In genomic region chr19:35641515-35642151, GRCh38 we compare ENCODE assay signal across 8 cellular contexts. TPM values are rescaled to one million over a fixed set of nuclear protein-coding genes. Genes with fewer than 3 reads are reported as not detected.
DNase-seq lines count a peak whose midpoint lies in the region; ATAC-seq, FAIRE-seq and TF ChIP-seq lines count a peak whose summit lies in the region.

TSS of gene ETV2 (plus strand) at chr19:35641745. CDS start at chr19:35642461, 716 bp downstream.

- H3K4me1 ChIP-seq in cardiac muscle cell (ENCODE audit: low read depth): peaks cover 6% of the 10 kb centered on the region
- peaks cover 0 to 31% of the 10 kb centered on the region in 2 donors for H3K4me1 ChIP-seq in right atrium auricular region
- H3K4me1 ChIP-seq in transverse colon: peaks cover 8 to 28% (median 20%) of the 10 kb centered on the region in 4 donors

- H3K4me3 ChIP-seq in cardiac muscle cell: no peak within 1 kb of the TSS
- H3K4me3 ChIP-seq in right atrium auricular region: peak within 1 kb of the TSS in 1 of 2 donors; percentile 9
- peak within 1 kb of the TSS; percentile 24 for H3K4me3 ChIP-seq in iPS-18c (ENCODE audit: insufficient read depth, low read depth, low read length)
- H3K4me3 ChIP-seq in transverse colon: no peak within 1 kb of the TSS

- no peak for TF ChIP-seq EP300 in transverse colon (IDR thresholded peaks at IDR 0.05; ENCODE audit: low read depth)

- no peak for ATAC-seq in activated T-cell treated with anti-CD3 and anti-CD28 coated beads, Interleukin-2, amount 50 U/mL, for 4 hours
- ATAC-seq in GM19467 (IDR thresholded peaks at IDR 0.05; ENCODE audit: unreplicated experiment): no peak
- ATAC-seq in HG02870 (IDR thresholded peaks at IDR 0.05; ENCODE audit: unreplicated experiment): no peak

- no peaks in the 10 kb centered on the region for H3K9me3 ChIP-seq in cardiac muscle cell (ENCODE audit: low read depth)
- H3K9me3 ChIP-seq in right atrium auricular region: no peaks in the 10 kb centered on the region
- no peaks in the 10 kb centered on the region for H3K9me3 ChIP-seq in iPS-18c (ENCODE audit: control insufficient read depth, insufficient read depth, low read length)
- no peaks in the 10 kb centered on the region for H3K9me3 ChIP-seq in transverse colon

- peaks cover 23% of the 10 kb centered on the region for H3K4me1 Mint-ChIP-seq in activated T-cell treated with anti-CD3 and anti-CD28 coated beads, Interleukin-2, amount 50 U/mL, for 4 hours (ENCODE audit: low read depth)

- H3K9me3 Mint-ChIP-seq in activated T-cell treated with anti-CD3 and anti-CD28 coated beads, Interleukin-2, amount 50 U/mL, for 4 hours: no peaks in the 10 kb centered on the region

- intact Hi-C loops in transverse colon (cut with DNase I; ENCODE audit: low total_unique reads): no loop called here

- TF ChIP-seq POLR2A in transverse colon (IDR thresholded peaks at IDR 0.05): no peak

- no peaks in the 10 kb centered on the region for H3K27me3 Mint-ChIP-seq in activated T-cell treated with anti-CD3 and anti-CD28 coated beads, Interleukin-2, amount 50 U/mL, for 4 hours (ENCODE audit: low read depth)

- in situ Hi-C loops in transverse colon (cut with MboI; ENCODE audit: low pct_ligation_motif_present in 1 of 4, low pct_unique_long_range_greater_than_20kb in 1 of 4, low sequenced_read_pairs in 3 of 4): no loop called here

- peak within 1 kb of the TSS; percentile 38 for H3K4me3 Mint-ChIP-seq in activated T-cell treated with anti-CD3 and anti-CD28 coated beads, Interleukin-2, amount 50 U/mL, for 4 hours

- FAIRE-seq in D721Med (lab: Jason Lieb, UNC): no peak

- H3K36me3 Mint-ChIP-seq in activated T-cell treated with anti-CD3 and anti-CD28 coated beads, Interleukin-2, amount 50 U/mL, for 4 hours (ENCODE audit: insufficient read depth): peaks cover 9% of the 10 kb centered on the region

- TF ChIP-seq CTCF in cardiac muscle cell (IDR thresholded peaks at IDR 0.05; ENCODE audit: low read depth, low read length) (no peak), right atrium auricular region (IDR thresholded peaks at IDR 0.05) (no peak), transverse colon (IDR thresholded peaks at IDR 0.05) (no peak), D721Med (IDR thresholded peaks at IDR 0.05; ENCODE audit: insufficient read depth, missing control alignments) (no peak)

- H3K27me3 ChIP-seq in cardiac muscle cell (no peaks in the 10 kb centered on the region), right atrium auricular region (no peaks in the 10 kb centered on the region), transverse colon (no peaks in the 10 kb centered on the region)

- 27% methylated on average over 19 of the region's 28 CpGs; no CpG with 5 or more reads in 1 of the 2 donors for WGBS in transverse colon (ENCODE audit: low coverage in 1 of 2), 2 donors

- H3K36me3 ChIP-seq in cardiac muscle cell (peaks cover 13% of the 10 kb centered on the region), right atrium auricular region (peaks cover 18% of the 10 kb centered on the region), transverse colon (peaks cover 0 to 15% (median 5%) of the 10 kb centered on the region in 4 donors)

- H3K27ac ChIP-seq in cardiac muscle cell (peak within 1 kb of the TSS; percentile 31), right atrium auricular region (no peak within 1 kb of the TSS), transverse colon (no peak within 1 kb of the TSS)

- DNase-seq in cardiac muscle cell (ENCODE audit: low read depth in 1 of 2, low spot score in 1 of 2) (peak; percentile 24 to 77), right atrium auricular region (ENCODE audit: low spot score) (no peak), transverse colon (peak; percentile 34), D721Med (ENCODE audit: insufficient read length, low spot score) (no peak)
- peak; percentile 47 for DNase-seq in activated T-cell treated with anti-CD3 and anti-CD28 coated beads, Interleukin-2, amount 50 U/mL, for 4 hours

RNA-seq across cellular contexts. Expression of gene ETV2, which starts in this region (rescaled TPM):
- total RNA-seq in cardiac muscle cell (1.1 and 3.1 TPM in 2 replicates), right atrium auricular region (1 to 10 TPM in 1 of 2 donors, not detected in 1; 1.2 TPM), transverse colon (10 to 100 TPM in 1 of 4 donors, 1 to 10 TPM in 2, not detected in 1; 1.1 to 35.2 (median 3.5) TPM)
- polyA plus RNA-seq in cardiac muscle cell: 3.1 and 4.0 TPM in 2 replicates
- 1 to 10 TPM in 1 of 3 donors, under 1 TPM in 2; 0.16 to 1.2 (median 0.56) TPM for total RNA-seq in activated T-cell treated with anti-CD3 and anti-CD28 coated beads, Interleukin-2, amount 50 U/mL, for 4 hours

Comparison
In these comparisons a context has a peak if more than half of its experiments do, and no peak if none do; other contexts are left out.
1. DNase-seq: peak in cardiac muscle cell (2 of 2), activated T-cell treated with anti-CD3 and anti-CD28 coated beads, Interleukin-2, amount 50 U/mL, for 4 hours (single experiment) and transverse colon (single experiment); none in right atrium auricular region (single experiment) and D721Med (single experiment).